20 cellular contexts compared by ENCODE assay signal in the genomic region with DNA sequence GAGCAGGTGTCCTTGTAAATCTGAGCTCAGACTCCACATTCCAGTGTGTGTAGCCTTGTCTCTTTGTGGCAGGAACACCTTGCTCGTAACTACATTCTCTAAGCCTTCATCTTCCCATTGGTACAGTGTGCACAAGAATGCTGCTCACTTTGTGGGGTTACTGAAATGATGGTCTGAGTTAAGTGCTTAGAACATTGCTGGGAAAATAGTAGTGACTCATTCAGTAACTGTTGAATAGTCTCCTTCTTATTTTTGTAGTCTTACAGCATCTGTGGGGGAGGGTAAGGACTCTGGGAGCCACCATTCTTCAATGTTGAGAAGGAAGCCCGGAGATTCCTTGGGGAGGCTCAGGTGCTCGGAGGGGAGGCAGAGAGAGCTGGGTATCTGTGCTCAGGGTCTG.
"Had no signal": no experiment of that assay in that cellular context is flagged by ENCODE, and none has a peak within 500 bp of the region (broad histone marks: within the 10 kb centered on the region; RNA-seq: fewer than 3 reads in every experiment).

No MANE protein-coding gene starts in this region.

- H2AFZ ChIP-seq: PC-9 had no signal

- H3K27me3 Mint-ChIP-seq: activated T-helper 17 cell treated with anti-CD3 and anti-CD28 coated beads, Interleukin-2, amount 50 U/mL, for 72 hours had no signal

- H3K4me2 ChIP-seq: PC-9 had no signal

- H3K36me3 ChIP-seq: brain microvascular endothelial cell, cardiac muscle cell had no signal

- H3K4me1 Mint-ChIP-seq: activated T-helper 17 cell treated with anti-CD3 and anti-CD28 coated beads, Interleukin-2, amount 50 U/mL, for 72 hours had no signal

- DNase-seq: activated CD4-positive, alpha-beta T cell treated with anti-CD3 and anti-CD28 coated beads for 4 hours; activated CD4-positive, alpha-beta T cell treated with anti-CD3 and anti-CD28 coated beads, Interleukin-2, amount 50 U/mL, for 48 hours; activated naive CD4-positive, alpha-beta T cell treated with anti-CD3 and anti-CD28 coated beads, Interleukin-2, amount 50 U/mL, for 16 hours; activated T-cell treated with anti-CD3 and anti-CD28 coated beads for 4 hours; activated T-cell treated with anti-CD3 and anti-CD28 coated beads, Interleukin-2, amount 50 U/mL, for 48 hours; aorta; brain microvascular endothelial cell; KG1; NCI-H1105 treated with DMSO at 0.1 percent for 48 hours; NCI-H1436 treated with DMSO at 0.1 percent for 48 hours; NCI-H187; NCI-H2081 treated with DMSO at 0.1 percent for 48 hours; NCI-H446; NCI-H524; PC-9; SHP77 treated with DMSO at 0.1 percent for 48 hours had no signal

- H3K4me3 ChIP-seq: cardiac muscle cell, PC-9 had no signal

- H3K27me3 ChIP-seq: brain microvascular endothelial cell, cardiac muscle cell had no signal

- H3K9me3 Mint-ChIP-seq: activated T-helper 17 cell treated with anti-CD3 and anti-CD28 coated beads, Interleukin-2, amount 50 U/mL, for 72 hours had no signal

- H3K4me3 Mint-ChIP-seq: activated T-helper 17 cell treated with anti-CD3 and anti-CD28 coated beads, Interleukin-2, amount 50 U/mL, for 72 hours; T-helper 1 cell treated with Interleukin-12 subunit alpha and Interleukin-12 subunit beta and Interleukin-4 antibody, amounts not matched to agents 30 μg/mL and 1 μg/mL, for 36 hours had no signal

- ATAC-seq: activated CD4-positive, CD25-positive, alpha-beta regulatory T cell treated with anti-CD3 and anti-CD28 coated beads, Interleukin-2, amount 50 U/mL, for 24 hours; activated T-helper 17 cell treated with anti-CD3 and anti-CD28 coated beads, Interleukin-2, amount 50 U/mL, for 72 hours had no signal

- H3K27ac Mint-ChIP-seq: activated T-helper 17 cell treated with anti-CD3 and anti-CD28 coated beads, Interleukin-2, amount 50 U/mL, for 72 hours; T-helper 1 cell treated with Interleukin-12 subunit alpha and Interleukin-12 subunit beta and Interleukin-4 antibody, amounts not matched to agents 30 μg/mL and 1 μg/mL, for 36 hours had no signal

- H3K27ac ChIP-seq: brain microvascular endothelial cell, cardiac muscle cell, PC-9 had no signal
